In genomic region chr14:69694730-69695663, GRCh38 we compare ENCODE assay signal across 8 cellular contexts.
DNase-seq lines count a peak whose midpoint lies in the region; ATAC-seq and TF ChIP-seq lines count a peak whose summit lies in the region.

No MANE protein-coding gene starts in this region.

- H3K9me3 Mint-ChIP-seq in T-helper 1 cell treated with Interleukin-12 subunit alpha and Interleukin-12 subunit beta and Interleukin-4 antibody, amounts not matched to agents 30 μg/mL and 1 μg/mL, for 36 hours, result no peaks in the 10 kb centered on the region
- no peaks in the 10 kb centered on the region for H3K9me3 Mint-ChIP-seq in activated B cell treated with CpG ODN at 0.5 μM for 24 hours

- H3K4me3 Mint-ChIP-seq in T-helper 1 cell treated with Interleukin-12 subunit alpha and Interleukin-12 subunit beta and Interleukin-4 antibody, amounts not matched to agents 30 μg/mL and 1 μg/mL, for 36 hours, result no peak overlapping the region
- peak overlapping the region; percentile 53 for H3K4me3 Mint-ChIP-seq in activated B cell treated with CpG ODN at 0.5 μM for 24 hours

- POLR2A ChIA-PET in activated B cell treated with CpG ODN at 0.5 μM for 24 hours (lab: Charles Lee), result interaction anchor here (0.7 to 1.5 kb wide), 5 partner anchors 10 to 84 kb away, joined by 3 to 9 read pairs (median 4); partner anchors contain the start of gene SUSD6

- DNase-seq in T-helper 1 cell (no peak), activated B cell treated with CpG ODN at 0.5 μM for 24 hours (no peak), iris pigment epithelial cell (ENCODE audit: low read depth) (peak; percentile 43), NCI-H1105 (lab: John Stamatoyannopoulos, UW) (no peak), NCI-H2107 (lab: John Stamatoyannopoulos, UW) (no peak)

- ATAC-seq in activated B cell treated with CpG ODN at 0.5 μM for 24 hours (ENCODE audit: low read depth) (no peak), HG03439 (IDR thresholded peaks at IDR 0.05; ENCODE audit: unreplicated experiment) (no peak)

- intact Hi-C loops in activated B cell treated with CpG ODN at 0.5 μM for 24 hours (cut with micrococcal nuclease), result loop anchor here (1.0 to 2.0 kb wide), 2 partner anchors 22 to 80 kb away; no protein-coding TSS in a partner anchor

- H3K36me3 Mint-ChIP-seq in T-helper 1 cell treated with Interleukin-12 subunit alpha and Interleukin-12 subunit beta and Interleukin-4 antibody, amounts not matched to agents 30 μg/mL and 1 μg/mL, for 36 hours (ENCODE audit: low read depth), result peaks cover 33% of the 10 kb centered on the region
- H3K36me3 Mint-ChIP-seq in activated B cell treated with CpG ODN at 0.5 μM for 24 hours (ENCODE audit: low read depth), result peaks cover 23% of the 10 kb centered on the region

- H3K4me1 Mint-ChIP-seq in T-helper 1 cell treated with Interleukin-12 subunit alpha and Interleukin-12 subunit beta and Interleukin-4 antibody, amounts not matched to agents 30 μg/mL and 1 μg/mL, for 36 hours (ENCODE audit: low read depth), result peaks cover 76% of the 10 kb centered on the region
- H3K4me1 Mint-ChIP-seq in activated B cell treated with CpG ODN at 0.5 μM for 24 hours, result peaks cover 91% of the 10 kb centered on the region

- TF ChIP-seq CTCF in activated B cell treated with CpG ODN at 0.5 μM for 24 hours (IDR thresholded peaks at IDR 0.05), result no peak

- peak overlapping the region; percentile 70 for H3K27ac Mint-ChIP-seq in T-helper 1 cell treated with Interleukin-12 subunit alpha and Interleukin-12 subunit beta and Interleukin-4 antibody, amounts not matched to agents 30 μg/mL and 1 μg/mL, for 36 hours
- H3K27ac Mint-ChIP-seq in activated B cell treated with CpG ODN at 0.5 μM for 24 hours, result peak overlapping the region; percentile 85

- peak overlapping the region; percentile 19 for H3K27ac ChIP-seq in temporal lobe (ENCODE audit: low read depth, low read length)

- CTCF ChIA-PET in activated B cell treated with CpG ODN at 0.5 μM for 24 hours (lab: Charles Lee), result no interaction called here

- H3K27me3 Mint-ChIP-seq in T-helper 1 cell treated with Interleukin-12 subunit alpha and Interleukin-12 subunit beta and Interleukin-4 antibody, amounts not matched to agents 30 μg/mL and 1 μg/mL, for 36 hours (ENCODE audit: low read depth), result no peaks in the 10 kb centered on the region
- no peaks in the 10 kb centered on the region for H3K27me3 Mint-ChIP-seq in activated B cell treated with CpG ODN at 0.5 μM for 24 hours
